In the genomic region with DNA sequence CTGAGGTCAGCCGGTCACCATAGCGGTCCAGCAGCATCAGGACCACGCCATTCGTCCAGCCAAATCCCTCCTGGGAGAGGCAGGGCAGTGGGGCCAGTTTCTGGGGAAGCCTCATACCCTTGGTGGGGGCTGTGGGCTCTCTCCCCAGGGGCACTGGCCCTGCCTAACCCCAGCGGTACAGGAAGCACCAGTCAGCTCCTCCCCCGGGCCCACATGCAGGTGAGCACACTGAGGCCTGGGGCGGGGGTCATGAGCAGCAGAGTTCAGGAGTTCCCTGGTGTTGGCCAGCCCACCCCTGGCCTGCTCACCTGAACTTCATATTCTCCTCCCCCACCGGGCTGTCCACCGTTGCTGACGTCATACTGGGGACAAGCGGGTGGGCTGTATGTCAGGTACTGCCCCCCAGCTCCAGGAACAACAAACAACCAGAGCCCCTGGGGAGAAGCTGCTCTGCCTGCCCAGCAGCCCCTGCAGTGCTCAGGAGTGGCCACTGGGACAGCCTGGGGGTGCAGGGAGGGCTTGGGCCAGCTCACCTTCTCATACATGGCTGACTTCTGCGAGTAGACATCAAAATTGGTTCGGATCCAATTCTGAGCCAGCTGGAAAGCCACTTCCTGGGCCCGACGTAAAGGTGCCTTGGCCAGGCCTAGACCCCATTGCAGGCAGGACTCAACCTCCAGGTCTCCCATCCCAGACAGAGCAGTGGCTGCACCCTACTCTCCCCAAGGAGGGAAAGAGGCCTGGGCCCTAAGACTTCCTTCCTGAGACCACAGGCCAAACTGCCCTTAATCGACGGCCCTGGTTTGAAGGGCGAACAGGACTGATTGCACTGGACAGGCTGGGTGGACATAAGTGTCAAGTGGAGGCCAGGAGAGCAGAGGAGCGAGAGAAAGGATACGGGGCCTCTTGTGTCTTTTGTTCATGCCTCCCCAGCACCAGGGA, we compare ENCODE assay signal across 9 cellular contexts. TPM values are rescaled to one million over a fixed set of nuclear protein-coding genes. Genes with fewer than 3 reads are reported as not detected.
DNase-seq lines count a peak whose midpoint lies in the region; ATAC-seq and TF ChIP-seq lines count a peak whose summit lies in the region.
"Had no signal": no experiment of that assay in that cellular context is flagged by ENCODE, and none has a peak within 500 bp of the region (broad histone marks: within the 10 kb centered on the region; RNA-seq: fewer than 3 reads in every experiment).

No MANE protein-coding gene starts in this region.

- H3K27me3 ChIP-seq in Caco-2 (replicated peaks; ENCODE audit: control insufficient read depth, insufficient read depth, low read length) = no peaks in the 10 kb centered on the region
- no peaks in the 10 kb centered on the region for H3K27me3 ChIP-seq in esophagus (ENCODE audit: control insufficient read depth in 1 of 2, insufficient read depth in 2 of 2, low read length in 2 of 2)
- no peaks in the 10 kb centered on the region for H3K27me3 ChIP-seq in ovary

- no peak for ATAC-seq in GM21737 (IDR thresholded peaks at IDR 0.05; ENCODE audit: unreplicated experiment)

- no TSS peak for BruUV-seq in Caco-2 (replicated peaks; lab: Mats Ljungman, UMichigan)

- no peaks in the 10 kb centered on the region for H3K9me3 Mint-ChIP-seq in Caco-2 (ENCODE audit: unreplicated experiment)

- no peak overlapping the region for H3K4me3 Mint-ChIP-seq in Caco-2 (ENCODE audit: unreplicated experiment)

- H3K4me1 Mint-ChIP-seq in Caco-2 (ENCODE audit: low read depth, unreplicated experiment) = peaks cover 11% of the 10 kb centered on the region

- POLR2A ChIA-PET in Caco-2 (lab: Charles Lee) = interaction anchor here (1.0 kb wide), 1 partner anchor 132 kb away, joined by 3 read pairs; a partner anchor contains a TSS

- H3K27ac Mint-ChIP-seq in Caco-2 (ENCODE audit: unreplicated experiment) = peak overlapping the region; percentile 43

- TF ChIP-seq EP300 in ovary (IDR thresholded peaks at IDR 0.05) = no peak

- H3K36me3 ChIP-seq in Caco-2 (ENCODE audit: control insufficient read depth, insufficient read depth, low read length) (no peaks in the 10 kb centered on the region), esophagus (ENCODE audit: control insufficient read depth in 2 of 2, insufficient read depth in 2 of 2, low read length in 1 of 2) (peaks cover 3 to 4% of the 10 kb centered on the region in 2 donors), ovary (no peaks in the 10 kb centered on the region)

- H3K9me3 ChIP-seq in Caco-2 (no peaks in the 10 kb centered on the region), esophagus (ENCODE audit: control insufficient read depth in 2 of 2, insufficient read depth in 1 of 2, low read depth in 1 of 2, low read length in 1 of 2) (no peaks in the 10 kb centered on the region), ovary (no peaks in the 10 kb centered on the region)

- H3K27ac ChIP-seq in esophagus (ENCODE audit: low read depth in 2 of 2, low read length in 1 of 2) = peak overlapping the region; percentile 16 to 31
- H3K27ac ChIP-seq in ovary = peak overlapping the region; percentile 40 to 58

- WGBS in esophagus, 2 donors = 56 to 57% methylated on average over 20 of the region's 20 CpGs
- 47 to 49% (median 48%) methylated on average over 20 of the region's 20 CpGs for WGBS in ovary, 3 donors

- intact Hi-C loops in Caco-2 (cut with micrococcal nuclease; ENCODE audit: unreplicated experiment) = loop anchor here (1.0 to 10.0 kb wide), 6 partner anchors 37 to 514 kb away; a partner anchor contains a TSS
- intact Hi-C loops in ovary (cut with DNase I) = loop anchor here in 1 of 4 donors (2.0 kb wide), 1 partner anchor 62 kb away; no protein-coding TSS in a partner anchor

- TF ChIP-seq CTCF in Caco-2 (IDR thresholded peaks at IDR 0.05; ENCODE audit: insufficient read depth in 1 of 2, low read depth in 1 of 2, low read length in 1 of 2, severe bottlenecking in 1 of 2, unreplicated experiment in 1 of 2) (peak; percentile 25 to 41), ovary (IDR thresholded peaks at IDR 0.05) (no peak)

- H3K36me3 Mint-ChIP-seq in Caco-2 (ENCODE audit: insufficient read depth, unreplicated experiment) = peaks cover 12% of the 10 kb centered on the region

- CTCF ChIA-PET in Caco-2 (lab: Charles Lee) = interaction anchor here (0.5 to 3.3 kb wide), 14 partner anchors 11 to 308 kb away, joined by 3 to 21 read pairs (median 5); a partner anchor contains a TSS

- H3K4me3 ChIP-seq in Caco-2 (ENCODE audit: low read depth, low read length) (no peak overlapping the region), esophagus (ENCODE audit: low read depth in 1 of 2, low read length in 2 of 2) (no peak overlapping the region), ovary (no peak overlapping the region)

- no peaks in the 10 kb centered on the region for H3K27me3 Mint-ChIP-seq in Caco-2 (ENCODE audit: insufficient read depth, unreplicated experiment)

- TF ChIP-seq POLR2A in ovary (IDR thresholded peaks at IDR 0.05) = no peak

- H3K4me1 ChIP-seq in Caco-2 (peaks cover 37% of the 10 kb centered on the region), esophagus (ENCODE audit: control insufficient read depth in 2 of 2, insufficient read depth in 2 of 2, low read length in 1 of 2) (peaks cover 0 to 21% of the 10 kb centered on the region in 2 donors), ovary (ENCODE audit: insufficient read depth) (no peaks in the 10 kb centered on the region)

- DNase-seq in Caco-2 = peak; percentile 47 to 54
- peak; percentile 46 for DNase-seq in OCI-M1 (lab: John Stamatoyannopoulos, UW)
- DNase-seq in ovary = peak in 2 of 5 donors; percentile 51 to 52
- DNase-seq in T1000 (lab: John Stamatoyannopoulos, UW) = no peak
- no peak for DNase-seq in amniotic stem cell (lab: John Stamatoyannopoulos, UW)
- no peak for DNase-seq in SHP77 (lab: John Stamatoyannopoulos, UW)

RNA-seq across cellular contexts. Expression of a gene that starts 20.8 kb away (rescaled TPM):
- total RNA-seq in Caco-2 (2022) (not detected in 2 replicates), ovary (under 1 TPM in 1 of 7 donors, not detected in 6; 0.10 TPM)
- polyA plus RNA-seq in esophagus (1 to 10 TPM in 1 of 2 donors, under 1 TPM in 1; 0.54 to 5.8 TPM), ovary (under 1 TPM in 1 of 2 donors, not detected in 1; 0.48 TPM)
- total RNA-seq: urinary bladder had no signal

RNA-seq across cellular contexts. Expression of a gene that starts 51.2 kb away (rescaled TPM):
- total RNA-seq in Caco-2 (2022) = 72.1 and 73.6 TPM in 2 replicates
- polyA plus RNA-seq in esophagus = 10 to 100 TPM; 12.9 to 25.7 TPM
- 100 to 1,000 TPM in 5 of 7 donors, 10 to 100 TPM in 2; 69.4 to 265 (median 139) TPM for total RNA-seq in ovary
- polyA plus RNA-seq in ovary = 10 to 100 TPM; 46.2 to 73.7 TPM

Comparison
In these comparisons a context has a peak if more than half of its experiments do, and no peak if none do; other contexts are left out.
1. DNase-seq: peak in Caco-2 (2 of 2) and OCI-M1 (single experiment); none in T1000 (single experiment), amniotic stem cell (single experiment) and SHP77 (0 of 2).
2. CTCF ChIP-seq: peak in Caco-2 (2 of 2); none in ovary (0 of 3).